ENCODE assay signal across 8 cellular contexts in the genomic region with DNA sequence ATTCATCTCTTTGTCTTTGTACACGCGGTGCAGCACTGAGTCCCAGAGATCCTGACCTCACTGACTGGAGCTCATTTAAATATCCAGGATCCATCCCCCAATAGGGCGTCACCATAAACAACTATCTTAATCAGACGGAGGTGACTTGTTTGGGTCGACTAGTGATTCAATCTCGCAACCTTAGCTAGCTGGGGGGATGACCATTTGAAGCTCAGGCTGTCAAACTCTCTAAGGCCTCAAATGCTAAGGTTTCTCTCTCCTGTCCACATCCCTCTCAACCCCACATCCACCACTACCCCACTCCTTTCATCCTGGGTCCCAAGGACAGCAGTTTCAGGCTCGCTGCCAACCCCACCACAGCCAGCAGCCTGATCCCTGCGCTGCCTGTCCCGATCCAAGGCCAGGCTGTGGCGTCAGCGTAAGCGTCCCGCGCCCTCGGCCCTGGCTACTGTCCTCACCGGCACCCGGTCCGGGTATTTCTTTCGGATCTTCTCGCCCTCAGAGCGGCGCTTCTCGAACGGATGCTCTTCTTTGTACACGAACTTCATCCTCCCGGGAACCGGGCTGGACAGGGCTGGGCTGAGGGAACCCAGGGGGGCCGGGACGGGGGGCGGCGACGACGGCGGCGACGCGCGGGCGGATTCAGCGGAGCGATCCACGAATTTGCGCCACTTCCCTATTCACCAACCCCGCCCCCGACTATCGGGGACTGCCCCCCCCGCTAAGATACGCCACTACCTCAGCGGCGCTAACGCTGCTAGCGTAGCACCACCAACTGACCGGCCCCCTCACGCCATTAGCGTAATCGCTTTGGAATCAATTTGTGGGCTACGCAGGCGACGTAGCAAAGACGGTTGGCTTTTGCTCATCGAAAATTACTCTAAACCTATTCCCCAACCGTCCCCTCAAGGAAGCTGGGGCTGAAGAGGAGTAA. TPM values are rescaled to one million over a fixed set of nuclear protein-coding genes. Genes with fewer than 3 reads are reported as not detected.
DNase-seq lines count a peak whose midpoint lies in the region; ATAC-seq and TF ChIP-seq lines count a peak whose summit lies in the region.

Gene GABARAP, minus strand, starts transcription at position 667 of the 934 bp plus-strand sequence. Its CDS starts 119 bp downstream, at position 548.

- peaks cover 43% of the 10 kb centered on the region for H3K36me3 ChIP-seq in HUES48 (ENCODE audit: control insufficient read depth, insufficient read depth, low read length)
- H3K36me3 ChIP-seq in OCI-LY7 (ENCODE audit: insufficient read depth, low read length) = peaks cover 59% of the 10 kb centered on the region
- peaks cover 3% of the 10 kb centered on the region for H3K36me3 ChIP-seq in mucosa of descending colon (ENCODE audit: low read depth)

- intact Hi-C loops in OCI-LY7 (cut with micrococcal nuclease; ENCODE audit: unreplicated experiment) = loop anchor here (5.0 kb wide), 1 partner anchor 330 kb away; no protein-coding TSS in a partner anchor
- intact Hi-C loops in mucosa of descending colon (cut with DNase I, micrococcal nuclease) = no loop called here

- peak; percentile 22 for TF ChIP-seq POLR2A in GM19193 (IDR thresholded peaks at IDR 0.05; ENCODE audit: extremely low read depth, insufficient read depth, insufficient read length)

- POLR2A ChIA-PET in OCI-LY7 (lab: Charles Lee) = interaction anchor here (0.7 to 1.3 kb wide), 4 partner anchors 9 to 23 kb away, joined by 3 to 7 read pairs (median 4); partner anchors contain the start of genes ACADVL and DLG4

- TF ChIP-seq CTCF in AG09319 (IDR thresholded peaks at IDR 0.05; ENCODE audit: low read depth, low read length) (no peak), OCI-LY7 (conservative IDR thresholded peaks at IDR 0.05; ENCODE audit: low read length) (no peak), mucosa of descending colon (IDR thresholded peaks at IDR 0.05) (no peak)

- peak within 1 kb of the TSS; percentile 78 for H3K9ac ChIP-seq in HUES48 (ENCODE audit: low read depth, low read length)

- BruUV-seq in OCI-LY7 (replicated peaks; lab: Mats Ljungman, UMichigan) = no TSS peak

- H3K4me3 ChIP-seq in HUES48 (ENCODE audit: low read depth, low read length) (peak within 1 kb of the TSS; percentile 69), OCI-LY7 (ENCODE audit: low read depth, low read length, poor library complexity, severe bottlenecking) (peak within 1 kb of the TSS; percentile 86), mucosa of descending colon (peak within 1 kb of the TSS; percentile 70)

- peak within 1 kb of the TSS; percentile 93 for H3K4me2 ChIP-seq in OCI-LY7 (ENCODE audit: low read length)

- peaks cover 31% of the 10 kb centered on the region for H3K79me2 ChIP-seq in OCI-LY7 (ENCODE audit: insufficient read depth, low read depth, low read length)

- H3K9me3 ChIP-seq in HUES48 (ENCODE audit: control insufficient read depth, insufficient read depth, low read length) = no peaks in the 10 kb centered on the region
- H3K9me3 ChIP-seq in OCI-LY7 (ENCODE audit: low read length) = no peaks in the 10 kb centered on the region
- no peaks in the 10 kb centered on the region for H3K9me3 ChIP-seq in mucosa of descending colon

- CTCF ChIA-PET in OCI-LY7 (lab: Charles Lee; ENCODE audit: unreplicated experiment) = interaction anchor here (0.6 kb wide), 1 partner anchor 242 kb away, joined by 4 read pairs; the partner anchor contains the start of gene POLR2A

- DNase-seq in AG09319 (ENCODE audit: extremely low read depth, low read depth) = peak; percentile 83
- DNase-seq in OCI-LY7 (ENCODE audit: low spot score) = peak; percentile 94
- DNase-seq in activated T-cell treated with anti-CD3 and anti-CD28 coated beads for 4 hours = peak; percentile 96
- DNase-seq in epithelial cell of prostate (ENCODE audit: low read depth, low spot score) = peak; percentile 60
- peak; percentile 96 to 98 (median 97) for DNase-seq in mucosa of descending colon
- peak; percentile 91 for DNase-seq in stimulated activated CD8-positive, alpha-beta memory T cell treated with anti-CD3 and anti-CD28 coated beads, Interleukin-4, amount 100 ng/mL, for 1 hour (ENCODE audit: low read depth in 2 of 2, low spot score in 1 of 2)

- peak; percentile 74 for ATAC-seq in mucosa of descending colon

- peak within 1 kb of the TSS; percentile 42; the same call in 1 of the 2 replicates for H2AFZ ChIP-seq in OCI-LY7 (ENCODE audit: low read length)

- 0 out of 2 replicates have a peak, but pooled peaks cover 5% of the 10 kb centered on the region for H4K20me1 ChIP-seq in OCI-LY7 (ENCODE audit: insufficient read depth, low read length)

- H3K27me3 ChIP-seq in HUES48 (ENCODE audit: control insufficient read depth, insufficient read depth, low read length) = no peaks in the 10 kb centered on the region

- no peaks in the 10 kb centered on the region for H3K9me2 ChIP-seq in OCI-LY7 (ENCODE audit: insufficient read depth, low read length)

- H3K4me1 ChIP-seq in HUES48 (ENCODE audit: control insufficient read depth, insufficient read depth, low read length) (peaks cover 14% of the 10 kb centered on the region), OCI-LY7 (ENCODE audit: insufficient read depth, low read length, poor library complexity, severe bottlenecking) (peaks cover 37% of the 10 kb centered on the region), mucosa of descending colon (ENCODE audit: low read depth) (peaks cover 21% of the 10 kb centered on the region)

- H3K27ac ChIP-seq in HUES48 (ENCODE audit: low read depth, low read length) (peak within 1 kb of the TSS; percentile 88), OCI-LY7 (ENCODE audit: low read depth, low read length, poor library complexity, severe bottlenecking) (peak within 1 kb of the TSS; percentile 72), epithelial cell of prostate (peak within 1 kb of the TSS; percentile 98)

RNA-seq across cellular contexts. Expression of gene GABARAP, which starts in this region (rescaled TPM):
- total RNA-seq in OCI-LY7 (2014; rRNA removed; shearing (Covaris generic)) = 106 and 128 TPM in 2 replicates
- total RNA-seq in OCI-LY7 (2022) = 199 and 207 TPM in 2 replicates
- 100 to 1,000 TPM; 424 to 499 (median 484) TPM for total RNA-seq in mucosa of descending colon

Comparison
In these comparisons a context has a peak if more than half of its experiments do, and no peak if none do; other contexts are left out.
1. Peak in every context shown above with its lines: DNase-seq, ATAC-seq, H3K4me3 ChIP-seq and H3K27ac ChIP-seq.